In the genomic region with DNA sequence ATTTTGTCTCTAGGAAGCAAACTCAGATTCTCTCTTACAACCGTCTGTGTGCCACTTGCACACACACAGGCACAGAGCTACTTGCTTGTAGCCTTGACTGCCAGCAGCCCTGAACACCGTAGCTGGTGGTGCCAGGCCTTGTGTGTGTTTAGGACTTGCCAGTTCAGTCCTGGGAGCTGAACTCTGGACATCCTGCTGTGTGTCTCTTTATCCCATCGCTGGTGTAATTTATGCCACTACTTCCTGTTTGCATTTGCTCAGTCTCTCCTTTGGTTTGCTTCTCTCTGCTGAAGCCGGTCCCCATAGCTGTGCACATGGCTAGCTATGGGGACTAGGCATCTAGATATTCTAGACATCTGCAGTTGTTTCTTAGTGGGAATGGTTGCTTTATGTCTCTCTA, we compare ENCODE assay signal across 1 cellular context.
A peak's percentile ranks its signal among the peaks of the same experiment; 100 is the strongest.
TF ChIP-seq lines count a peak whose summit lies in the region.

No MANE protein-coding gene starts in this region.

TF ChIP-seq in HepG2, 621 proteins besides CTCF, POLR2A, EP300 and RAD21 (continued from another document and continues in another):
- TF ChIP-seq RCOR2 (CRISPR knock-in tag; IDR thresholded peaks at IDR 0.05) (no peak), ZNF564 (CRISPR knock-in tag; IDR thresholded peaks at IDR 0.05) (no peak), ZMYM3 (CRISPR knock-in tag; IDR thresholded peaks at IDR 0.05) (peak; percentile 66; the same call in 1 of the 2 replicates), ZNF75D (CRISPR knock-in tag; IDR thresholded peaks at IDR 0.05; ENCODE audit: borderline replicate concordance) (no peak), ETV6 (CRISPR knock-in tag; conservative IDR thresholded peaks at IDR 0.05) (no peak), ZNF614 (CRISPR knock-in tag; IDR thresholded peaks at IDR 0.05; ENCODE audit: borderline replicate concordance) (peak; percentile 79; the same call in 1 of the 2 replicates), TEAD2 (CRISPR knock-in tag; IDR thresholded peaks at IDR 0.05) (no peak), NONO (IDR thresholded peaks at IDR 0.05) (no peak), NONO (CRISPR knock-in tag; conservative IDR thresholded peaks at IDR 0.05) (no peak), ZNF839 (CRISPR knock-in tag; IDR thresholded peaks at IDR 0.05; ENCODE audit: borderline replicate concordance) (no peak), ZIK1 (CRISPR knock-in tag; IDR thresholded peaks at IDR 0.05; ENCODE audit: borderline replicate concordance, low read depth) (no peak), ZNF563 (CRISPR knock-in tag; IDR thresholded peaks at IDR 0.05) (no peak), HIVEP1 (CRISPR knock-in tag; IDR thresholded peaks at IDR 0.05) (no peak), RARA (CRISPR knock-in tag; IDR thresholded peaks at IDR 0.05) (peak; percentile 32; the same call in 1 of the 2 replicates), ARNTL (CRISPR knock-in tag; IDR thresholded peaks at IDR 0.05) (no peak), HNF4A (CRISPR knock-in tag; IDR thresholded peaks at IDR 0.05) (peak; percentile 82), ZNF747 (CRISPR knock-in tag; IDR thresholded peaks at IDR 0.05; ENCODE audit: borderline replicate concordance) (no peak), SPEN (CRISPR knock-in tag; IDR thresholded peaks at IDR 0.05; ENCODE audit: low read depth) (no peak), POLR2G (IDR thresholded peaks at IDR 0.05; ENCODE audit: low read depth, low read length) (0 out of 2 replicates have a peak, but pooled peaks have one; percentile 25), NR2F1 (CRISPR knock-in tag; IDR thresholded peaks at IDR 0.05) (no peak), BHLHE40 (IDR thresholded peaks at IDR 0.05; ENCODE audit: low read length) (no peak), ADNP (CRISPR knock-in tag; IDR thresholded peaks at IDR 0.05) (no peak; the same call in 1 of the 2 replicates), TOE1 (CRISPR knock-in tag; IDR thresholded peaks at IDR 0.05) (no peak), DNMT1 (CRISPR knock-in tag; IDR thresholded peaks at IDR 0.05) (no peak), NFYC (CRISPR knock-in tag; IDR thresholded peaks at IDR 0.05) (no peak), ZNF510 (CRISPR knock-in tag; IDR thresholded peaks at IDR 0.05; ENCODE audit: low read depth) (no peak), ZNF737 (CRISPR knock-in tag; IDR thresholded peaks at IDR 0.05; ENCODE audit: borderline replicate concordance) (no peak)
- TF ChIP-seq, protein P1, sequence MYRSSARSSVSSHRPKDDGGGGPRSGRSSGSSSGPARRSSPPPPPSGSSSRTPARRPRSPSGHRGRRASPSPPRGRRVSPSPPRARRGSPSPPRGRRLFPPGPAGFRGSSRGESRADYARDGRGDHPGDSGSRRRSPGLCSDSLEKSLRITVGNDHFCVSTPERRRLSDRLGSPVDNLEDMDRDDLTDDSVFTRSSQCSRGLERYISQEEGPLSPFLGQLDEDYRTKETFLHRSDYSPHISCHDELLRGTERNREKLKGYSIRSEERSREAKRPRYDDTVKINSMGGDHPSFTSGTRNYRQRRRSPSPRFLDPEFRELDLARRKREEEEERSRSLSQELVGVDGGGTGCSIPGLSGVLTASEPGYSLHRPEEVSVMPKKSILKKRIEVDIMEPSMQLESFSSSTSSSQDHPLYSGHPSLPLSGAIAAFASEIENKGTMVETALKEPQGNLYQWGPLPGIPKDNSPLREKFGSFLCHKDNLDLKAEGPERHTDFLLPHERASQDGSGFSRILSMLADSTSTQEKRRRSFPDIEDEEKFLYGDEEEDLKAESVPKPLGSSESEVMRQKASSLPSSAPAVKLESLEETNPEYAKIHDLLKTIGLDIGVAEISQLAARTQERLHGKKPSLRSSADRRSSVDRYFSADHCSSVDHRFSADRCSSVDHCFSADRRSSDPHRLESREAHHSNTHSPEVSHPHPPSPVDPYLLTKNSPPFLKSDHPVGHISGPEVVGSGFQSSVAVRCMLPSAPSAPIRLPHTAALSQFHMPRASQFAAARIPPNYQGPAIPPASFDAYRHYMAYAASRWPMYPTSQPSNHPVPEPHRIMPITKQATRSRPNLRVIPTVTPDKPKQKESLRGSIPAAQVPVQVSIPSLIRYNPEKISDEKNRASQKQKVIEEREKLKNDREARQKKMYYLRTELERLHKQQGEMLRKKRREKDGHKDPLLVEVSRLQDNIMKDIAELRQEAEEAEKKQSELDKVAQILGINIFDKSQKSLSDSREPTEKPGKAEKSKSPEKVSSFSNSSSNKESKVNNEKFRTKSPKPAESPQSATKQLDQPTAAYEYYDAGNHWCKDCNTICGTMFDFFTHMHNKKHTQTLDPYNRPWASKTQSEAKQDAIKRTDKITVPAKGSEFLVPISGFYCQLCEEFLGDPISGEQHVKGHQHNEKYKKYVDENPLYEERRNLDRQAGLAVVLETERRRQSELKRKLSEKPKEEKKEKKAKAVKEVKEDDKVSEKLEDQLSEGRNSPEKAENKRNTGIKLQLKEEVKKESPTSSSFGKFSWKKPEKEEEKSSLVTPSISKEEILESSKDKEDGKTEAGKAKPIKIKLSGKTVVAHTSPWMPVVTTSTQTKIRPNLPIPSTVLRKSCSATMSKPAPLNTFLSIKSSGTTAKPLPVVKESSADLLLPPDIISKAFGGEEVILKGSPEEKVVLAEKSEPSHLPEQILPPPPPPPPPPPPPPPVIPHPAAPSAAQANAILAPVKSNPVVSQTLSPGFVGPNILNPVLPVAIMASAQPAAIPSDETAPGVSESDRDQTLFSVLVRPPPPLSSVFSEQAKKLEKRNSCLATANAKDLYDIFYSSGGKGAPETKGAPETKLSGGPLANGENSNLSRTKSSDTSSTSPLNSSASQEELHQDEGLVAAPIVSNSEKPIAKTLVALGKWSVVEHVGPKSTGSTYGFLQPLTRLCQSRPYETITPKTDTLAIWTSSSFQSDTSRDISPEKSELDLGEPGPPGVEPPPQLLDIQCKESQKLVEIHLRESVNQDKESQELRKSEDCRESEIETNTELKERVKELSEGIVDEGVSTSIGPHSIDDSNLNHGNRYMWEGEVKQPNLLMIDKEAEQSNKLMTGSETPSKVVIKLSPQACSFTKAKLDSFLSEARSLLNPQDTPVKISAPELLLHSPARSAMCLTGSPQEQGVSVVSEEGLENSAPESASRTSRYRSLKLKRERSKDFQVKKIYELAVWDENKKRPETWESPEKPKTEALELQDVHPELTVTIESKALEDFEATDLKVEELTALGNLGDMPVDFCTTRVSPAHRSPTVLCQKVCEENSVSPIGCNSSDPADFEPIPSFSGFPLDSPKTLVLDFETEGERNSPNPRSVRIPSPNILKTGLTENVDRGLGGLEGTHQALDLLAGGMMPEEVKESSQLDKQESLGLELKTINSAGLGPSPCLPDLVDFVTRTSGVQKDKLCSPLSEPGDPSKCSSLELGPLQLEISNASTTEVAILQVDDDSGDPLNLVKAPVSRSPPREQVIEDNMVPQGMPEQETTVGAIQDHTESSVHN (CRISPR knock-in tag; IDR thresholded peaks at IDR 0.05): no peak
- TF ChIP-seq, protein P2, sequence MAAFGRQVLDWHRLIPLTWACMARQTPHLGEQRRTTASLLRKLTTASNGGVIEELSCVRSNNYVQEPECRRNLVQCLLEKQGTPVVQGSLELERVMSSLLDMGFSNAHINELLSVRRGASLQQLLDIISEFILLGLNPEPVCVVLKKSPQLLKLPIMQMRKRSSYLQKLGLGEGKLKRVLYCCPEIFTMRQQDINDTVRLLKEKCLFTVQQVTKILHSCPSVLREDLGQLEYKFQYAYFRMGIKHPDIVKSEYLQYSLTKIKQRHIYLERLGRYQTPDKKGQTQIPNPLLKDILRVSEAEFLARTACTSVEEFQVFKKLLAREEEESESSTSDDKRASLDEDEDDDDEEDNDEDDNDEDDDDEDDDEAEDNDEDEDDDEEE (CRISPR knock-in tag; IDR thresholded peaks at IDR 0.05): no peak
- TF ChIP-seq, protein P3, sequence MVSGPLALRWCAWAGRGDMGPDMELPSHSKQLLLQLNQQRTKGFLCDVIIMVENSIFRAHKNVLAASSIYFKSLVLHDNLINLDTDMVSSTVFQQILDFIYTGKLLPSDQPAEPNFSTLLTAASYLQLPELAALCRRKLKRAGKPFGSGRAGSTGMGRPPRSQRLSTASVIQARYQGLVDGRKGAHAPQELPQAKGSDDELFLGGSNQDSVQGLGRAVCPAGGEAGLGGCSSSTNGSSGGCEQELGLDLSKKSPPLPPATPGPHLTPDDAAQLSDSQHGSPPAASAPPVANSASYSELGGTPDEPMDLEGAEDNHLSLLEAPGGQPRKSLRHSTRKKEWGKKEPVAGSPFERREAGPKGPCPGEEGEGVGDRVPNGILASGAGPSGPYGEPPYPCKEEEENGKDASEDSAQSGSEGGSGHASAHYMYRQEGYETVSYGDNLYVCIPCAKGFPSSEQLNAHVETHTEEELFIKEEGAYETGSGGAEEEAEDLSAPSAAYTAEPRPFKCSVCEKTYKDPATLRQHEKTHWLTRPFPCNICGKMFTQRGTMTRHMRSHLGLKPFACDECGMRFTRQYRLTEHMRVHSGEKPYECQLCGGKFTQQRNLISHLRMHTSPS (CRISPR knock-in tag; IDR thresholded peaks at IDR 0.05; ENCODE audit: low read depth): peak; percentile 99
- TF ChIP-seq, protein P4, sequence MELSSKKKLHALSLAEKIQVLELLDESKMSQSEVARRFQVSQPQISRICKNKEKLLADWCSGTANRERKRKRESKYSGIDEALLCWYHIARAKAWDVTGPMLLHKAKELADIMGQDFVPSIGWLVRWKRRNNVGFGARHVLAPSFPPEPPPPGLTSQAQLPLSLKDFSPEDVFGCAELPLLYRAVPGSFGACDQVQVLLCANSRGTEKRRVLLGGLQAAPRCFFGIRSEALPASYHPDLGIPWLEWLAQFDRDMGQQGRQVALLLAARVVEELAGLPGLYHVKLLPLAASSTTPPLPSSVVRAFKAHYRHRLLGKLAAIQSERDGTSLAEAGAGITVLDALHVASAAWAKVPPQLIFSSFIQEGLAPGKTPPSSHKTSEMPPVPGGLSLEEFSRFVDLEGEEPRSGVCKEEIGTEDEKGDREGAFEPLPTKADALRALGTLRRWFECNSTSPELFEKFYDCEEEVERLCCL (CRISPR knock-in tag; IDR thresholded peaks at IDR 0.05; ENCODE audit: borderline replicate concordance): no peak
- TF ChIP-seq, protein P5, sequence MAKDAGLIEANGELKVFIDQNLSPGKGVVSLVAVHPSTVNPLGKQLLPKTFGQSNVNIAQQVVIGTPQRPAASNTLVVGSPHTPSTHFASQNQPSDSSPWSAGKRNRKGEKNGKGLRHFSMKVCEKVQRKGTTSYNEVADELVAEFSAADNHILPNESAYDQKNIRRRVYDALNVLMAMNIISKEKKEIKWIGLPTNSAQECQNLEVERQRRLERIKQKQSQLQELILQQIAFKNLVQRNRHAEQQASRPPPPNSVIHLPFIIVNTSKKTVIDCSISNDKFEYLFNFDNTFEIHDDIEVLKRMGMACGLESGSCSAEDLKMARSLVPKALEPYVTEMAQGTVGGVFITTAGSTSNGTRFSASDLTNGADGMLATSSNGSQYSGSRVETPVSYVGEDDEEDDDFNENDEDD (CRISPR knock-in tag; IDR thresholded peaks at IDR 0.05; ENCODE audit: borderline replicate concordance): peak; percentile 31; the same call in 1 of the 2 replicates
- TF ChIP-seq, protein P6, sequence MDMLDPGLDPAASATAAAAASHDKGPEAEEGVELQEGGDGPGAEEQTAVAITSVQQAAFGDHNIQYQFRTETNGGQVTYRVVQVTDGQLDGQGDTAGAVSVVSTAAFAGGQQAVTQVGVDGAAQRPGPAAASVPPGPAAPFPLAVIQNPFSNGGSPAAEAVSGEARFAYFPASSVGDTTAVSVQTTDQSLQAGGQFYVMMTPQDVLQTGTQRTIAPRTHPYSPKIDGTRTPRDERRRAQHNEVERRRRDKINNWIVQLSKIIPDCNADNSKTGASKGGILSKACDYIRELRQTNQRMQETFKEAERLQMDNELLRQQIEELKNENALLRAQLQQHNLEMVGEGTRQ (IDR thresholded peaks at IDR 0.05; ENCODE audit: low read depth, low read length): no peak
- TF ChIP-seq, protein P6 (CRISPR knock-in tag; IDR thresholded peaks at IDR 0.05; ENCODE audit: borderline replicate concordance): no peak
- TF ChIP-seq, protein P7, sequence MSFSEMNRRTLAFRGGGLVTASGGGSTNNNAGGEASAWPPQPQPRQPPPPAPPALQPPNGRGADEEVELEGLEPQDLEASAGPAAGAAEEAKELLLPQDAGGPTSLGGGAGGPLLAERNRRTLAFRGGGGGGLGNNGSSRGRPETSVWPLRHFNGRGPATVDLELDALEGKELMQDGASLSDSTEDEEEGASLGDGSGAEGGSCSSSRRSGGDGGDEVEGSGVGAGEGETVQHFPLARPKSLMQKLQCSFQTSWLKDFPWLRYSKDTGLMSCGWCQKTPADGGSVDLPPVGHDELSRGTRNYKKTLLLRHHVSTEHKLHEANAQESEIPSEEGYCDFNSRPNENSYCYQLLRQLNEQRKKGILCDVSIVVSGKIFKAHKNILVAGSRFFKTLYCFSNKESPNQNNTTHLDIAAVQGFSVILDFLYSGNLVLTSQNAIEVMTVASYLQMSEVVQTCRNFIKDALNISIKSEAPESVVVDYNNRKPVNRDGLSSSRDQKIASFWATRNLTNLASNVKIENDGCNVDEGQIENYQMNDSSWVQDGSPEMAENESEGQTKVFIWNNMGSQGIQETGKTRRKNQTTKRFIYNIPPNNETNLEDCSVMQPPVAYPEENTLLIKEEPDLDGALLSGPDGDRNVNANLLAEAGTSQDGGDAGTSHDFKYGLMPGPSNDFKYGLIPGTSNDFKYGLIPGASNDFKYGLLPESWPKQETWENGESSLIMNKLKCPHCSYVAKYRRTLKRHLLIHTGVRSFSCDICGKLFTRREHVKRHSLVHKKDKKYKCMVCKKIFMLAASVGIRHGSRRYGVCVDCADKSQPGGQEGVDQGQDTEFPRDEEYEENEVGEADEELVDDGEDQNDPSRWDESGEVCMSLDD (CRISPR knock-in tag; IDR thresholded peaks at IDR 0.05; ENCODE audit: borderline replicate concordance): no peak
